ENCODE assay signal across 1 cellular context in genomic region chr2:173924285-173924684, GRCh38.
TF ChIP-seq lines count a peak whose summit lies in the region.

No MANE protein-coding gene starts in this region.

TF ChIP-seq in K562, 482 proteins besides CTCF, POLR2A, EP300 and RAD21:
- TF ChIP-seq FOXK1 (CRISPR knock-in tag; IDR thresholded peaks at IDR 0.05; ENCODE audit: borderline replicate concordance) = no peak
- TF ChIP-seq ZNF280B (CRISPR knock-in tag; IDR thresholded peaks at IDR 0.05) = no peak
- TF ChIP-seq HMBOX1 (IDR thresholded peaks at IDR 0.05) = peak; percentile 62
- no peak for TF ChIP-seq DMBX1 (CRISPR knock-in tag; IDR thresholded peaks at IDR 0.05; ENCODE audit: borderline replicate concordance)
- TF ChIP-seq TBL1XR1 (IDR thresholded peaks at IDR 0.05; ENCODE audit: low read length in 2 of 2) = no peak
- TF ChIP-seq EWSR1 (IDR thresholded peaks at IDR 0.05; ENCODE audit: borderline replicate concordance, low read depth, partially characterized antibody) = no peak
- TF ChIP-seq NKRF (IDR thresholded peaks at IDR 0.05; ENCODE audit: borderline replicate concordance) = no peak
